In the genomic region with DNA sequence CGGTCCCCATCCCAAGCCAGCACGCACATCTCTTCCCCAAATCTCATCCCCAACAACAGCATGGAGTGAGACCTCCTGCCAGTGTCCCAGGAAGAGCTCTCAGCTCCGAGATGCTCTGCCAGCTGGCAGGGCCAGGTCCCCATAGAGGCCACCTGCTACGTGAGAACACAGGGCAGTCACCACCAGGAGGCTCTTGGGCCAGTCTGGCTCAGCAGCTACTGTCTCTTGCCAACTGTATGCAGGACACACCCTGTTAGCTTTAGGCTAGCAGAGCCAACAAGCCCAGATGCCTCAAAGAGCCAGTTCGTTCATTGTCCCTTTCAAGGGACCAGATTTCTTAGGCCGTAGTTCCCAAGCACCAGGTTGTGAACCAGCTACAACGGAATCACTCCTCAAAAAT, we compare ENCODE assay signal across 2 cellular contexts.
TF ChIP-seq lines count a peak whose summit lies in the region.

No MANE protein-coding gene starts in this region.

TF ChIP-seq in HepG2, 621 proteins besides CTCF, POLR2A, EP300 and RAD21:
- TF ChIP-seq PITX1 (CRISPR knock-in tag; IDR thresholded peaks at IDR 0.05): no peak
- no peak for TF ChIP-seq RXRB (CRISPR knock-in tag; IDR thresholded peaks at IDR 0.05; ENCODE audit: borderline replicate concordance)

TF ChIP-seq in WTC11, 78 proteins besides CTCF, POLR2A, EP300 and RAD21:
- no peak for TF ChIP-seq ATF1 (CRISPR knock-in tag; IDR thresholded peaks at IDR 0.05)
- no peak for TF ChIP-seq ARID4B (CRISPR knock-in tag; IDR thresholded peaks at IDR 0.05; ENCODE audit: borderline replicate concordance)
- TF ChIP-seq MAX (CRISPR knock-in tag; IDR thresholded peaks at IDR 0.05): no peak
- no peak for TF ChIP-seq NR1H2 (CRISPR knock-in tag; IDR thresholded peaks at IDR 0.05)
- TF ChIP-seq ZNF263 (CRISPR knock-in tag; IDR thresholded peaks at IDR 0.05; ENCODE audit: low read depth): no peak
- no peak for TF ChIP-seq USF2 (CRISPR knock-in tag; IDR thresholded peaks at IDR 0.05)
- TF ChIP-seq KAT7 (CRISPR knock-in tag; IDR thresholded peaks at IDR 0.05; ENCODE audit: borderline replicate concordance): no peak
- TF ChIP-seq AR (CRISPR knock-in tag; IDR thresholded peaks at IDR 0.05): no peak
- TF ChIP-seq OVOL2 (CRISPR knock-in tag; IDR thresholded peaks at IDR 0.05; ENCODE audit: borderline replicate concordance): no peak
- no peak for TF ChIP-seq IRF1 (CRISPR knock-in tag; IDR thresholded peaks at IDR 0.05)
- no peak for TF ChIP-seq MLX (CRISPR knock-in tag; IDR thresholded peaks at IDR 0.05)
- TF ChIP-seq AFF4 (CRISPR knock-in tag; IDR thresholded peaks at IDR 0.05; ENCODE audit: borderline replicate concordance): no peak
TF ChIP-seq in WTC11: peak in this region for 0.
